In the genomic region with DNA sequence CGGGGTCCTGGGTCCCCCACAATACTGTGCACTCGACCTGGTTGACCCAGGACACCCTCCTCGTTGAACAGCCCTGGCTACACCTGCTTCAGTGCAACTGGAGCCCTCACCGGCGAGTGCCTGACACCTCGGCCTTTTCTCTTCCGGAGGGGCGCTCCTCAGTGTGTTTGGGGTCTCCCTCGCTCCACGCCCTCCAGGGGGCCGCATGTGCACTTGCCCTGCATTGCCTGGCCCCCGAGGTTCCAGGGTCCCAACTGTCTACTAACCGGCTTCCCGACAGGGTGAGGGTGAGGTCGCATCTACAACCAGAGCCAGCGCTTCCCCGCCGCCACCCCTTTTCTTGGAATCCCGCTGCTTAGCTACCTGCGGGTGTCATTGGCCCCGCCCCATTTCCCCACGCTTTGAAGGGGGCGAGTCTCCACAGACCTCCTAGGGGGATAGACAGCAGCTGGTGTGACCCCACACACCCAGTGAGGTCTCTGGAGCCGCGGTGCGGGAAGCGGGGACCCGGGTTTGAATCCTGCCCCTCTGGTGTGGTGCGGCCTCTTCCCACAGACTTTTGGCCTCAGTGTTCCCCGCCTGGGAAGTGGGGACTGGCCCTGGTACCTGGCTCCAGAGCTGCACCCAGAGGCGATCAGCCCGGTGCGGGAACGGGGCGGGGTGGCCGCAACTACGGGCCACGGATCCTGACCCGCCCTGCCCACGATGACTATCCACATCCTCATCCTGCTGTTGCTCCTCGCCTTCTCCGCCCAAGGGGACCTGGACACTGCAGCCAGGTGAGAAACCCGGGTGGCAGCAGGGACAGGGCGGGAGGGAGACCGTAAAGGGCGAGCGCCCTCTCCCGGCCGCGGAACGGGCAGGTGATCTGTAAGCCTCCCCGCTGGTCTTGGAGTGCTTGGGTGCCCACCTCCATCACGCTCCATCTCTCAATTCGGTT, we compare ENCODE assay signal across 8 cellular contexts. TPM values are rescaled to one million over a fixed set of nuclear protein-coding genes. Genes with fewer than 3 reads are reported as not detected.
DNase-seq lines count a peak whose midpoint lies in the region; ATAC-seq and TF ChIP-seq lines count a peak whose summit lies in the region.

A gene with protein sequence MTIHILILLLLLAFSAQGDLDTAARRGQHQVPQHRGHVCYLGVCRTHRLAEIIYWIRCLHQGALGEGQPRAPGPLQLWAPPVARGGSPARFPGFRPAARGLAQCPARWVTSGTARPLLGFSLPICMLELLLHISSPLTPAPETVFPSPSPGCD (plus strand): TSS at position 462 of the 940 bp plus-strand sequence. CDS start 244 bp downstream, at position 706.

- no peak for ATAC-seq in GM18520 (IDR thresholded peaks at IDR 0.05; ENCODE audit: unreplicated experiment)

- H3K9me3 ChIP-seq in ascending aorta (no peaks in the 10 kb centered on the region), iPS-18a (ENCODE audit: control insufficient read depth, low read depth, low read length) (no peaks in the 10 kb centered on the region), skeletal muscle satellite cell (replicated peaks; ENCODE audit: low read length) (no peaks in the 10 kb centered on the region)

- peak within 1 kb of the TSS; percentile 83 for H3K4me2 ChIP-seq in skeletal muscle satellite cell (ENCODE audit: low read length)

- intact Hi-C loops in ascending aorta (cut with DNase I) = no loop called here

- H3K4me3 ChIP-seq in GM12875 (ENCODE audit: low read depth, low read length) (no peak within 1 kb of the TSS), ascending aorta (peak within 1 kb of the TSS; percentile 46 to 65), iPS-18a (ENCODE audit: low read length) (peak within 1 kb of the TSS; percentile 79), skeletal muscle satellite cell (ENCODE audit: low read length) (peak within 1 kb of the TSS; percentile 62)

- DNase-seq in NCI-H69 (lab: John Stamatoyannopoulos, UW) (peak; percentile 89), ascending aorta (ENCODE audit: low spot score in 2 of 2) (no peak), GOT3 (lab: John Stamatoyannopoulos, UW) (no peak), mucosa of gallbladder (ENCODE audit: low spot score) (no peak)

- H3K9ac ChIP-seq in iPS-18a (ENCODE audit: low read length) = peak within 1 kb of the TSS; percentile 64
- H3K9ac ChIP-seq in skeletal muscle satellite cell (ENCODE audit: low read depth, low read length) = peak within 1 kb of the TSS; percentile 49

- H3K27ac ChIP-seq in ascending aorta (no peak within 1 kb of the TSS), iPS-18a (ENCODE audit: low read length) (peak within 1 kb of the TSS; percentile 48)

- H3K4me1 ChIP-seq in ascending aorta (peaks cover 0 to 17% of the 10 kb centered on the region in 2 donors), iPS-18a (ENCODE audit: control insufficient read depth, low read depth, low read length) (no peaks in the 10 kb centered on the region), skeletal muscle satellite cell (ENCODE audit: control insufficient read depth, insufficient read depth, low read length) (peaks cover 19% of the 10 kb centered on the region)

- H3K36me3 ChIP-seq in ascending aorta = peaks cover 21 to 37% of the 10 kb centered on the region in 2 donors
- peaks cover 43% of the 10 kb centered on the region for H3K36me3 ChIP-seq in iPS-18a (ENCODE audit: control insufficient read depth, low read depth, low read length)
- H3K36me3 ChIP-seq in skeletal muscle satellite cell (ENCODE audit: insufficient read depth, low read length) = peaks cover 29% of the 10 kb centered on the region

- H3K27me3 ChIP-seq in ascending aorta = no peaks in the 10 kb centered on the region
- no peaks in the 10 kb centered on the region for H3K27me3 ChIP-seq in iPS-18a (ENCODE audit: control insufficient read depth, insufficient read depth, low read length)
- H3K27me3 ChIP-seq in skeletal muscle satellite cell (ENCODE audit: control insufficient read depth, insufficient read depth, low read length) = no peaks in the 10 kb centered on the region

- TF ChIP-seq CTCF in GM12875 (IDR thresholded peaks at IDR 0.05; ENCODE audit: borderline replicate concordance, insufficient read depth, low read depth, low read length) = peak; percentile 36; the same call in 1 of the 2 replicates
- peak; percentile 33 to 53 (median 34) for TF ChIP-seq CTCF in ascending aorta (IDR thresholded peaks at IDR 0.05)

RNA-seq across cellular contexts. Expression of the gene that starts here (rescaled TPM):
- total RNA-seq in ascending aorta (9.8 TPM), mucosa of gallbladder (1.3 TPM)
- total RNA-seq in skeletal muscle satellite cell (2012; rRNA removed) = 0.25 and 1.1 TPM in 2 replicates
